In the genomic region with DNA sequence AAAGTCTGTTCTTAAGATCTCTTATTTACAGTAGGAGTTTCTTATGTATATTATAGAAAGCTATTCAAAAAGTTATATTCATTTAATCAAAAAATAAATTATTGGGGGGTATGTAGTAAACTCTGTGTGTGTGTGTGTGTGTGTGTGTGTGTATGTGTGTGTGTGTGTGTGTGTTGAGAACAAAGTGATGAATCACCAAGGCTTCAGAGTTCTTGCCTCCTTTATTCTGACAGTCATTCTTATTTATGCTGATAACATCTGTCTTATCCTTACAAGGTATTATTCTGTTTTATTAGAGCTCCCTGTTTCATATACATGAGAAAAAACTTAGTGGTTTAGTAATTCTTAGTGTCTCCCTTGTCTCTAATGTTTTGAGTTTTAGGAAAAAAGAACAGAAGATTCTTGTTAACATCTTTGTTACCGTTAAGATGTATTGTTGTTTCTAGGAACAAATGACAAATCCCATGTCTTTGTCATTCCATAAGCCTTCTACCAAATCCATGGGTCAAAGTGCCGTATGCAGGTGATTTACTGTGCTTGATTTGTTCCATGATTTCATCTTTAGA, we compare ENCODE assay signal across 1 cellular context.
TF ChIP-seq lines count a peak whose summit lies in the region.

No MANE protein-coding gene starts in this region.

TF ChIP-seq in IMR-90, 13 proteins besides CTCF, POLR2A, EP300 and RAD21:
- TF ChIP-seq SMC3 (IDR thresholded peaks at IDR 0.05; ENCODE audit: low read depth, low read length) (no peak), BHLHE40 (IDR thresholded peaks at IDR 0.05; ENCODE audit: low read depth, low read length) (no peak), CHD1 (IDR thresholded peaks at IDR 0.05; ENCODE audit: low read depth, low read length) (no peak), MXI1 (IDR thresholded peaks at IDR 0.05; ENCODE audit: borderline replicate concordance, low read depth, low read length) (no peak), NFE2L2 (IDR thresholded peaks at IDR 0.05; ENCODE audit: low read depth, low read length) (no peak), FOS (IDR thresholded peaks at IDR 0.05; ENCODE audit: low read depth, low read length) (no peak), MAFK (IDR thresholded peaks at IDR 0.05; ENCODE audit: low read depth, low read length) (no peak), RCOR1 (IDR thresholded peaks at IDR 0.05; ENCODE audit: insufficient replicate concordance, low read length) (no peak), MAZ (IDR thresholded peaks at IDR 0.05; ENCODE audit: borderline replicate concordance, low read depth, low read length) (no peak), RFX5 (IDR thresholded peaks at IDR 0.05; ENCODE audit: low read depth, low read length) (no peak), CEBPB (IDR thresholded peaks at IDR 0.05; ENCODE audit: low read depth, low read length) (no peak)
- TF ChIP-seq, protein P1, sequence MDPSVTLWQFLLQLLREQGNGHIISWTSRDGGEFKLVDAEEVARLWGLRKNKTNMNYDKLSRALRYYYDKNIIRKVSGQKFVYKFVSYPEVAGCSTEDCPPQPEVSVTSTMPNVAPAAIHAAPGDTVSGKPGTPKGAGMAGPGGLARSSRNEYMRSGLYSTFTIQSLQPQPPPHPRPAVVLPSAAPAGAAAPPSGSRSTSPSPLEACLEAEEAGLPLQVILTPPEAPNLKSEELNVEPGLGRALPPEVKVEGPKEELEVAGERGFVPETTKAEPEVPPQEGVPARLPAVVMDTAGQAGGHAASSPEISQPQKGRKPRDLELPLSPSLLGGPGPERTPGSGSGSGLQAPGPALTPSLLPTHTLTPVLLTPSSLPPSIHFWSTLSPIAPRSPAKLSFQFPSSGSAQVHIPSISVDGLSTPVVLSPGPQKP (IDR thresholded peaks at IDR 0.05; ENCODE audit: borderline replicate concordance, low read depth, low read length), result no peak
- TF ChIP-seq, protein P2, sequence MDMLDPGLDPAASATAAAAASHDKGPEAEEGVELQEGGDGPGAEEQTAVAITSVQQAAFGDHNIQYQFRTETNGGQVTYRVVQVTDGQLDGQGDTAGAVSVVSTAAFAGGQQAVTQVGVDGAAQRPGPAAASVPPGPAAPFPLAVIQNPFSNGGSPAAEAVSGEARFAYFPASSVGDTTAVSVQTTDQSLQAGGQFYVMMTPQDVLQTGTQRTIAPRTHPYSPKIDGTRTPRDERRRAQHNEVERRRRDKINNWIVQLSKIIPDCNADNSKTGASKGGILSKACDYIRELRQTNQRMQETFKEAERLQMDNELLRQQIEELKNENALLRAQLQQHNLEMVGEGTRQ (IDR thresholded peaks at IDR 0.05; ENCODE audit: low read depth, low read length), result no peak
TF ChIP-seq in IMR-90: peak in this region for 0.
